8 cellular contexts compared by ENCODE assay signal in genomic region chr5:131795879-131796792, GRCh38. TPM values are rescaled to one million over a fixed set of nuclear protein-coding genes. Genes with fewer than 3 reads are reported as not detected.
A peak's percentile ranks its signal among the peaks of the same experiment; 100 is the strongest.
DNase-seq lines count a peak whose midpoint lies in the region; ATAC-seq and TF ChIP-seq lines count a peak whose summit lies in the region.

No MANE protein-coding gene starts in this region.

- peak; percentile 17 for ATAC-seq in GM18868 (IDR thresholded peaks at IDR 0.05; ENCODE audit: unreplicated experiment)
- peak; percentile 18 for ATAC-seq in HG03097 (IDR thresholded peaks at IDR 0.05; ENCODE audit: low FRiP score, unreplicated experiment)
- ATAC-seq in heart right ventricle = peak; percentile 65 to 87 (median 74)
- peak; percentile 88 for ATAC-seq in aorta (ENCODE audit: low FRiP score)

- no peak for TF ChIP-seq POLR2A in Peyer's patch (IDR thresholded peaks at IDR 0.05)
- no peak for TF ChIP-seq POLR2A in adrenal gland (IDR thresholded peaks at IDR 0.05)

- WGBS in adrenal gland, 4 donors = 1 to 2% (median 1%) methylated on average over 13 to 56 of the region's 56 CpGs
- 0% methylated on average over 47 to 56 of the region's 56 CpGs for WGBS in heart right ventricle, 2 donors
- 1% methylated on average over 50 to 56 of the region's 56 CpGs for WGBS in aorta, 2 donors

- H3K4me1 ChIP-seq in Peyer's patch (peaks cover 0 to 14% (median 3%) of the 10 kb centered on the region in 4 donors), adrenal gland (replicated peaks in 1 of 2) (peaks cover 4 to 44% of the 10 kb centered on the region in 2 donors), heart right ventricle (peaks cover 0 to 55% (median 44%) of the 10 kb centered on the region in 9 donors), aorta (ENCODE audit: control insufficient read depth in 1 of 2, insufficient read depth in 2 of 2, low read length in 2 of 2) (peaks cover 0 to 4% of the 10 kb centered on the region in 2 donors)

- H3K27ac ChIP-seq in Peyer's patch (peak overlapping the region; percentile 98 to 99 (median 98)), adrenal gland (peak overlapping the region; percentile 73 to 100 (median 98)), heart right ventricle (peak overlapping the region; percentile 97 to 100 (median 99)), aorta (ENCODE audit: low read depth in 1 of 2, low read length in 2 of 2) (peak overlapping the region; percentile 84)

- H3K36me3 ChIP-seq in Peyer's patch = no peaks in the 10 kb centered on the region
- no peaks in the 10 kb centered on the region for H3K36me3 ChIP-seq in adrenal gland (replicated peaks in 1 of 2)
- H3K36me3 ChIP-seq in heart right ventricle = peaks cover 0 to 4% (median 0%) of the 10 kb centered on the region in 9 donors
- H3K36me3 ChIP-seq in aorta (ENCODE audit: control insufficient read depth in 1 of 2, insufficient read depth in 2 of 2, low read length in 1 of 2) = no peaks in the 10 kb centered on the region

- H3K27me3 ChIP-seq in Peyer's patch (no peaks in the 10 kb centered on the region), adrenal gland (no peaks in the 10 kb centered on the region), heart right ventricle (no peaks in the 10 kb centered on the region), aorta (ENCODE audit: control insufficient read depth in 1 of 2, insufficient read depth in 2 of 2, low read length in 1 of 2) (no peaks in the 10 kb centered on the region)

- peak overlapping the region; percentile 92 to 100 (median 95) for H3K4me3 ChIP-seq in Peyer's patch
- peak overlapping the region; percentile 12 to 99 (median 84) for H3K4me3 ChIP-seq in adrenal gland
- H3K4me3 ChIP-seq in heart right ventricle = peak overlapping the region; percentile 89 to 100 (median 99)
- peak overlapping the region; percentile 69 to 97 for H3K4me3 ChIP-seq in aorta (ENCODE audit: low read length in 2 of 2)

- DNase-seq in AG09319 (ENCODE audit: extremely low read depth, low read depth) (peak; percentile 20), Peyer's patch (peak; percentile 43 to 88 (median 82)), adrenal gland (peak; percentile 73 to 87 (median 84)), heart right ventricle (peak; percentile 73 to 78), pons (ENCODE audit: low spot score) (peak; percentile 53), aorta (peak; percentile 84 to 92)

- intact Hi-C loops in adrenal gland (cut with DNase I) (no loop called here), heart right ventricle (cut with DNase I) (loop anchor here in 6 of 10 donors (2.0 to 10.0 kb wide), 5 partner anchors 91 to 161 kb away; partner anchors contain the start of gene RAPGEF6 (in 5 of the 6)), aorta (cut with DNase I) (loop anchor here (1.0 to 5.0 kb wide), 3 partner anchors 159 to 209 kb away; partner anchors contain the start of gene RAPGEF6 (in 2 of the 2))

- TF ChIP-seq CTCF in AG09319 (IDR thresholded peaks at IDR 0.05; ENCODE audit: low read depth, low read length) (no peak), Peyer's patch (IDR thresholded peaks at IDR 0.05) (peak in 1 of 6 experiments; percentile 2), adrenal gland (IDR thresholded peaks at IDR 0.05) (no peak), heart right ventricle (IDR thresholded peaks at IDR 0.05) (no peak)

- H3K9me3 ChIP-seq in Peyer's patch (no peaks in the 10 kb centered on the region), adrenal gland (replicated peaks in 1 of 3) (no peaks in the 10 kb centered on the region), heart right ventricle (no peaks in the 10 kb centered on the region), aorta (ENCODE audit: control insufficient read depth, low read length) (no peaks in the 10 kb centered on the region)

RNA-seq across cellular contexts. Expression of gene FNIP1, which starts 0.7 kb away (rescaled TPM):
- total RNA-seq in Peyer's patch (10 to 100 TPM; 36.9 to 49.5 (median 46.1) TPM), adrenal gland (10 to 100 TPM; 25.6 to 63.4 (median 40.6) TPM), heart right ventricle (10 to 100 TPM; 24.2 to 41.7 (median 34.1) TPM), aorta (10 to 100 TPM; 43.2 to 50.0 TPM)
- polyA plus RNA-seq in adrenal gland (10 to 100 TPM in 1 of 3 donors, 1 to 10 TPM in 2; 2.9 to 20.6 (median 7.4) TPM), heart right ventricle (1 to 10 TPM; 2.8 to 6.1 TPM), aorta (1 to 10 TPM; 4.0 to 5.9 TPM)

Comparison
In these comparisons a context has a peak if more than half of its experiments do, and no peak if none do; other contexts are left out.
1. Peak in every context shown above with its lines: DNase-seq, ATAC-seq, H3K4me3 ChIP-seq and H3K27ac ChIP-seq.
2. DNase-seq: peak in every context shown above with its lines; median percentile 88 in aorta; 84 in adrenal gland; 82 in Peyer's patch; 76 in heart right ventricle; 53 in pons; 20 in AG09319.
3. ATAC-seq: peak in every context shown above with its lines; median percentile 88 in aorta; 74 in heart right ventricle; 18 in HG03097; 17 in GM18868.
4. intact Hi-C loops: an anchor here in heart right ventricle (2.0 to 10.0 kb wide) and aorta (1.0 to 5.0 kb wide); none called in adrenal gland.